In genomic region chr4:76626686-76627465, GRCh38 we compare ENCODE assay signal across 1 cellular context.
TF ChIP-seq lines count a peak whose summit lies in the region.

No MANE protein-coding gene starts in this region.

TF ChIP-seq in HEK293, 187 proteins besides CTCF, POLR2A, EP300 and RAD21 (continued from another document):
- TF ChIP-seq ZBTB11 (tag by site-specific recombination; conservative IDR thresholded peaks at IDR 0.05; ENCODE audit: low read depth): no peak
- no peak for TF ChIP-seq ZNF555 (tag by site-specific recombination; conservative IDR thresholded peaks at IDR 0.05)
- no peak for TF ChIP-seq ZNF837 (tag by site-specific recombination; IDR thresholded peaks at IDR 0.05)
- no peak for TF ChIP-seq ZNF311 (tag by site-specific recombination; IDR thresholded peaks at IDR 0.05; ENCODE audit: borderline replicate concordance)
TF ChIP-seq in HEK293: peak in this region for 1.
